In the genomic region with DNA sequence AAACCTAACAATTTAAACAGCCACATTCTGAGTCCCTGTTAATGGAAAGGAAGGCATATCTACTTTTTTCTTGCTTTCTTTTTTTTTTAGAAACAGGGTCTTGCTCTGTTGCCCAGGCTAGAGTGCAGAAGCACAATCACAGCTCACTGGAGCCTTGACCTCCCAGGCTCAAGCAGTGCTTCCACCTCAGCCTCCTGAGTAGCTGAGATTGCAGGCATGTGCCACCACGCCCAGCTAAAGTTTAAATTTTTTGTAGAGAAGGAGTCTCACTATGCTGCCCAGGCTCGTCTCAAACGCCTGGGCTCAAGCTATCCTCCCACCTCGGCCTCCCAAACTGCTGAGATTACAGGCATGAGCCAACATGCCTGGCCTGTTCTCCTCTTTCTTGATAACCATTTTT, we compare ENCODE assay signal across 24 cellular contexts.
"Had no signal": no experiment of that assay in that cellular context is flagged by ENCODE, and none has a peak within 500 bp of the region (broad histone marks: within the 10 kb centered on the region; RNA-seq: fewer than 3 reads in every experiment).

No MANE protein-coding gene starts in this region.

- H3K4me3 ChIP-seq: MG63 had no signal

- ATAC-seq: HepG2, Panc1, PC-3 had no signal

- H3K27me3 ChIP-seq: MG63 had no signal

- H3K27ac ChIP-seq: KMS-11, RWPE1 had no signal

- H3K9me3 ChIP-seq: MG63, SK-N-SH had no signal

- DNase-seq: IMR-90, MG63, NCI-H1092, NCI-H1105 treated with DMSO at 0.1 percent for 48 hours, NCI-H1417 treated with DMSO at 0.1 percent for 48 hours, NCI-H146, NCI-H187, NCI-H2029, NCI-H2081 treated with DMSO at 0.1 percent for 48 hours, NCI-H2171, NCI-H226, NCI-H446, NCI-H510A, NCI-H524 treated with DMSO at 0.1 percent for 48 hours, NCI-H69, NCI-H774, PC-3, SHP77, SK-N-SH, SW 1271 had no signal

- FAIRE-seq: HepG2 had no signal
